Comparison of ENCODE assay signal across 11 cellular contexts in genomic region chr12:130944878-130945277, GRCh38. TPM values are rescaled to one million over a fixed set of nuclear protein-coding genes. Genes with fewer than 3 reads are reported as not detected.
"Had no signal": no experiment of that assay in that cellular context is flagged by ENCODE, and none has a peak within 500 bp of the region (broad histone marks: within the 10 kb centered on the region; RNA-seq: fewer than 3 reads in every experiment).

No MANE protein-coding gene starts in this region.

- H2AFZ ChIP-seq: GM23248, GM23338 had no signal

- H3K9me3 ChIP-seq: HAP-1 had no signal

- DNase-seq: GM23248, GOT3, H7, H9, HCEC 1CT, HFFc6 had no signal

- H3K4me3 Mint-ChIP-seq: GM23338, H9, HFFc6 had no signal

- H3K4me2 ChIP-seq: GM23338 had no signal

- H3K4me1 ChIP-seq: HAP-1 had no signal

- H3K4me3 ChIP-seq: GM23338, HAP-1 had no signal

- FAIRE-seq: H1, H54 had no signal

- ATAC-seq: GM23338, HCT116 had no signal

- H3K36me3 ChIP-seq: HAP-1 had no signal

- H3K27ac Mint-ChIP-seq: GM23338, H9, HFFc6 had no signal

RNA-seq across cellular contexts. Expression of gene ADGRD1, which starts 8.8 kb away (rescaled TPM):
- total RNA-seq: HFFc6 had no signal
- polyA plus RNA-seq: GM23338 had no signal
